Comparison of ENCODE assay signal across 11 cellular contexts in genomic region chr19:6465006-6465405, GRCh38. TPM values are rescaled to one million over a fixed set of nuclear protein-coding genes. Genes with fewer than 3 reads are reported as not detected.
A peak's percentile ranks its signal among the peaks of the same experiment; 100 is the strongest.
DNase-seq lines count a peak whose midpoint lies in the region; TF ChIP-seq lines count a peak whose summit lies in the region.
"Had no signal": no experiment of that assay in that cellular context is flagged by ENCODE, and none has a peak within 500 bp of the region (broad histone marks: within the 10 kb centered on the region; RNA-seq: fewer than 3 reads in every experiment).

No MANE protein-coding gene starts in this region.

- H3K36me3 ChIP-seq in esophagus (ENCODE audit: control insufficient read depth in 2 of 2, insufficient read depth in 2 of 2, low read length in 1 of 2) (peaks cover 0 to 20% of the 10 kb centered on the region in 2 donors), muscle layer of duodenum (ENCODE audit: control insufficient read depth in 1 of 2, insufficient read depth in 2 of 2, low read length in 2 of 2) (no peaks in the 10 kb centered on the region)
- H3K36me3 ChIP-seq: thoracic aorta had no signal

- peak overlapping the region; percentile 91 for H3K4me3 ChIP-seq in LNCaP clone FGC (ENCODE audit: low read depth, low read length)
- H3K4me3 ChIP-seq in esophagus (ENCODE audit: low read depth in 1 of 2, low read length in 2 of 2) = peak overlapping the region; percentile 81 to 94
- peak overlapping the region in 1 of 2 donors; percentile 39 for H3K4me3 ChIP-seq in muscle layer of duodenum (ENCODE audit: low read depth in 1 of 2, low read length in 2 of 2)
- no peak overlapping the region for H3K4me3 ChIP-seq in dorsolateral prefrontal cortex
- H3K4me3 ChIP-seq: thoracic aorta had no signal

- TF ChIP-seq CTCF in LNCaP clone FGC (IDR thresholded peaks at IDR 0.05; ENCODE audit: control insufficient read depth, extremely low read depth, insufficient read depth) (no peak), dorsolateral prefrontal cortex (IDR thresholded peaks at IDR 0.05 in 54 of 56, conservative IDR thresholded peaks at IDR 0.05 in 2 of 56; ENCODE audit: low read depth in 1 of 56, partially characterized antibody in 56 of 56) (no peak)

- H3K4me1 ChIP-seq in esophagus (ENCODE audit: control insufficient read depth in 2 of 2, insufficient read depth in 2 of 2, low read length in 1 of 2) (peaks cover 2 to 9% of the 10 kb centered on the region in 2 donors), muscle layer of duodenum (ENCODE audit: control insufficient read depth in 1 of 2, insufficient read depth in 2 of 2, low read length in 2 of 2) (no peaks in the 10 kb centered on the region)

- DNase-seq in ACHN = peak; percentile 30
- DNase-seq in LNCaP clone FGC (ENCODE audit: low read depth) = no peak
- no peak for DNase-seq in NCI-H2029 treated with DMSO at 0.1 percent for 48 hours (lab: John Stamatoyannopoulos, UW)
- DNase-seq in dorsolateral prefrontal cortex = no peak
- no peak for DNase-seq in NCI-H1930 (lab: John Stamatoyannopoulos, UW)
- no peak for DNase-seq in SK-N-DZ (ENCODE audit: low spot score)
- DNase-seq: NCI-H1417 treated with DMSO at 0.1 percent for 48 hours; stimulated activated CD4-positive, alpha-beta T cell treated with anti-CD3 and anti-CD28 coated beads, Interleukin-4, amount 100 ng/mL, for 4 hours had no signal

- H3K27ac ChIP-seq in esophagus (ENCODE audit: low read depth in 2 of 2, low read length in 1 of 2) = no peak overlapping the region
- H3K27ac ChIP-seq in muscle layer of duodenum (ENCODE audit: low read length) = peak overlapping the region; percentile 63
- no peak overlapping the region for H3K27ac ChIP-seq in dorsolateral prefrontal cortex
- H3K27ac ChIP-seq: thoracic aorta had no signal

- intact Hi-C loops in dorsolateral prefrontal cortex (cut with DNase I) = no loop called here

- no peaks in the 10 kb centered on the region for H3K27me3 ChIP-seq in esophagus (ENCODE audit: control insufficient read depth in 1 of 2, insufficient read depth in 2 of 2, low read length in 2 of 2)
- peaks cover 3% of the 10 kb centered on the region for H3K27me3 ChIP-seq in muscle layer of duodenum (ENCODE audit: low read depth, low read length)
- peaks cover 0 to 27% (median 13%) of the 10 kb centered on the region in 45 donors for H3K27me3 ChIP-seq in dorsolateral prefrontal cortex

- WGBS in esophagus, 2 donors = 36 to 42% methylated on average over 9 of the region's 9 CpGs

- no peaks in the 10 kb centered on the region for H3K9me3 ChIP-seq in esophagus (ENCODE audit: control insufficient read depth in 2 of 2, insufficient read depth in 1 of 2, low read depth in 1 of 2, low read length in 1 of 2)
- H3K9me3 ChIP-seq in muscle layer of duodenum (ENCODE audit: control insufficient read depth in 1 of 2, low read length in 2 of 2) = no peaks in the 10 kb centered on the region
- H3K9me3 ChIP-seq: thoracic aorta had no signal

- in situ Hi-C loops in ACHN (cut with HindIII; ENCODE audit: low pct_ligation_motif_present, low pct_unique_long_range_greater_than_20kb, low sequenced_read_pairs) = no loop called here

RNA-seq across cellular contexts. Expression of gene CRB3, which starts 0.9 kb away (rescaled TPM):
- polyA plus RNA-seq in esophagus = 10 to 100 TPM; 50.8 to 87.6 TPM
- 1 to 10 TPM in 23 of 120 experiments, under 1 TPM in 49, not detected in 48; 0.36 to 2.8 (median 0.83) TPM for total RNA-seq in dorsolateral prefrontal cortex
- not detected in 2 replicates for polyA plus RNA-seq in SK-N-DZ (2014; cell fraction: cytosol; rRNA removed)
- polyA plus RNA-seq in SK-N-DZ (2014; cell fraction: nucleus; rRNA removed) = not detected in 2 replicates

RNA-seq across cellular contexts. Expression of gene SLC25A23, which starts 5.4 kb away (rescaled TPM):
- 10 to 100 TPM; 43.5 to 66.0 TPM for polyA plus RNA-seq in esophagus
- total RNA-seq in dorsolateral prefrontal cortex = 100 to 1,000 TPM; 113 to 321 (median 206) TPM
- 52.5 and 72.5 TPM in 2 replicates for polyA plus RNA-seq in SK-N-DZ (2014; cell fraction: cytosol; rRNA removed)
- 27.0 and 37.3 TPM in 2 replicates for polyA plus RNA-seq in SK-N-DZ (2014; cell fraction: nucleus; rRNA removed)

RNA-seq across cellular contexts. Expression of gene DENND1C, which starts 16.6 kb away (rescaled TPM):
- 1 to 10 TPM; 1.8 to 3.9 TPM for polyA plus RNA-seq in esophagus
- total RNA-seq in dorsolateral prefrontal cortex = 1 to 10 TPM in 117 of 120 experiments, under 1 TPM in 3; 0.65 to 5.4 (median 2.4) TPM
- polyA plus RNA-seq in SK-N-DZ (2014; cell fraction: cytosol; rRNA removed) = not detected in 2 replicates
- 0.72 TPM in 1 of 2 replicates, not detected in the other for polyA plus RNA-seq in SK-N-DZ (2014; cell fraction: nucleus; rRNA removed)

RNA-seq across cellular contexts. Expression of gene SLC25A41, which starts 31.4 kb away (rescaled TPM):
- 1 to 10 TPM in 1 of 2 donors, under 1 TPM in 1; 0.36 to 1.4 TPM for polyA plus RNA-seq in esophagus
- 10 to 100 TPM in 1 of 120 experiments, 1 to 10 TPM in 119; 1.1 to 11.0 (median 4.3) TPM for total RNA-seq in dorsolateral prefrontal cortex
- polyA plus RNA-seq in SK-N-DZ (2014; cell fraction: cytosol; rRNA removed) = 0.54 and 1.9 TPM in 2 replicates
- 0.85 TPM in 1 of 2 replicates, not detected in the other for polyA plus RNA-seq in SK-N-DZ (2014; cell fraction: nucleus; rRNA removed)

RNA-seq across cellular contexts. Expression of gene TUBB4A, which starts 37.1 kb away (rescaled TPM):
- under 1 TPM; 0.06 to 0.16 TPM for polyA plus RNA-seq in esophagus
- 1,000 to 10,000 TPM in 16 of 120 experiments, 100 to 1,000 TPM in 104; 306 to 1,743 (median 779) TPM for total RNA-seq in dorsolateral prefrontal cortex
- polyA plus RNA-seq in SK-N-DZ (2014; cell fraction: cytosol; rRNA removed) = 8.0 and 9.6 TPM in 2 replicates
- polyA plus RNA-seq in SK-N-DZ (2014; cell fraction: nucleus; rRNA removed) = 2.2 and 3.8 TPM in 2 replicates
- total RNA-seq: thoracic aorta had no signal

Comparison
In these comparisons a context has a peak if more than half of its experiments do, and no peak if none do; other contexts are left out.
1. H3K4me3 ChIP-seq: peak in LNCaP clone FGC (single experiment) and esophagus (2 of 2); none in dorsolateral prefrontal cortex (0 of 59).